In genomic region chr19:49878744-49879070, GRCh38 we compare ENCODE assay signal across 10 cellular contexts. TPM values are rescaled to one million over a fixed set of nuclear protein-coding genes. Genes with fewer than 3 reads are reported as not detected.
DNase-seq lines count a peak whose midpoint lies in the region; ATAC-seq and TF ChIP-seq lines count a peak whose summit lies in the region.
"Had no signal": no experiment of that assay in that cellular context is flagged by ENCODE, and none has a peak within 500 bp of the region (broad histone marks: within the 10 kb centered on the region; RNA-seq: fewer than 3 reads in every experiment).

No MANE protein-coding gene starts in this region.

- WGBS in thyroid gland, 2 donors, result 88 to 90% methylated on average over 9 of the region's 9 CpGs

- H3K9ac ChIP-seq in DND-41 (ENCODE audit: low read depth, low read length), result peak overlapping the region; percentile 93; the same call in 1 of the 2 replicates
- H3K9ac ChIP-seq in rectal smooth muscle tissue (ENCODE audit: low read length), result no peak overlapping the region

- no peaks in the 10 kb centered on the region for H3K9me3 ChIP-seq in DND-41 (ENCODE audit: insufficient read depth, low read length, severe bottlenecking)
- no peaks in the 10 kb centered on the region for H3K9me3 ChIP-seq in OCI-LY7 (ENCODE audit: low read length)
- no peaks in the 10 kb centered on the region for H3K9me3 ChIP-seq in thyroid gland

- H3K36me3 ChIP-seq in DND-41 (ENCODE audit: insufficient read depth, low read length) (peaks cover 54% of the 10 kb centered on the region), OCI-LY7 (ENCODE audit: insufficient read depth, low read length) (peaks cover 26% of the 10 kb centered on the region), rectal smooth muscle tissue (ENCODE audit: control insufficient read depth, insufficient read depth, low read length) (peaks cover 39% of the 10 kb centered on the region), thyroid gland (peaks cover 37 to 45% of the 10 kb centered on the region in 2 donors)

- POLR2A ChIA-PET in OCI-LY7 (lab: Charles Lee), result no interaction called here

- H3K9me2 ChIP-seq in OCI-LY7 (ENCODE audit: insufficient read depth, low read length), result no peaks in the 10 kb centered on the region

- H3K4me2 ChIP-seq in DND-41 (ENCODE audit: insufficient read depth, low read length) (peak overlapping the region; percentile 98), OCI-LY7 (ENCODE audit: low read length) (peak overlapping the region; percentile 98)

- TF ChIP-seq CTCF in DND-41 (IDR thresholded peaks at IDR 0.05; ENCODE audit: borderline replicate concordance, extremely low read depth, low read length, poor library complexity, severe bottlenecking), result no peak
- TF ChIP-seq CTCF in OCI-LY7 (conservative IDR thresholded peaks at IDR 0.05; ENCODE audit: low read length), result no peak
- no peak for TF ChIP-seq CTCF in fibroblast of mammary gland (conservative IDR thresholded peaks at IDR 0.05; ENCODE audit: control insufficient read depth, insufficient read depth, low read depth, low read length)
- TF ChIP-seq CTCF in GM13976 (IDR thresholded peaks at IDR 0.05; ENCODE audit: borderline replicate concordance, control extremely low read depth, extremely low read depth, insufficient read depth, missing control alignments), result no peak
- TF ChIP-seq CTCF in thyroid gland (IDR thresholded peaks at IDR 0.05), result no peak

- TF ChIP-seq POLR2A in thyroid gland (IDR thresholded peaks at IDR 0.05), result no peak

- peaks cover 39% of the 10 kb centered on the region for H3K79me2 ChIP-seq in DND-41 (ENCODE audit: insufficient read depth, low read length)
- peaks cover 13% of the 10 kb centered on the region; the same call in 1 of the 2 replicates for H3K79me2 ChIP-seq in OCI-LY7 (ENCODE audit: insufficient read depth, low read depth, low read length)

- H4K20me1 ChIP-seq in DND-41 (ENCODE audit: insufficient read depth, low read length) (no peaks in the 10 kb centered on the region; the same call in 1 of the 2 replicates), OCI-LY7 (ENCODE audit: insufficient read depth, low read length) (no peaks in the 10 kb centered on the region)

- CTCF ChIA-PET in OCI-LY7 (lab: Charles Lee; ENCODE audit: unreplicated experiment), result no interaction called here

- H3K4me1 ChIP-seq in DND-41 (ENCODE audit: insufficient read depth, low read length), result peaks cover 35% of the 10 kb centered on the region
- peaks cover 28% of the 10 kb centered on the region for H3K4me1 ChIP-seq in OCI-LY7 (ENCODE audit: insufficient read depth, low read length, poor library complexity, severe bottlenecking)
- peaks cover 10% of the 10 kb centered on the region for H3K4me1 ChIP-seq in rectal smooth muscle tissue (ENCODE audit: control insufficient read depth, insufficient read depth, low read length)
- H3K4me1 ChIP-seq in thyroid gland, result peaks cover 15 to 19% of the 10 kb centered on the region in 2 donors

- ATAC-seq in DND-41 (ENCODE audit: insufficient read depth, low read depth), result no peak

- no peaks in the 10 kb centered on the region for H3K27me3 ChIP-seq in DND-41 (ENCODE audit: insufficient read depth, low read length, poor library complexity)
- H3K27me3 ChIP-seq in rectal smooth muscle tissue (ENCODE audit: control insufficient read depth, insufficient read depth, low read length), result no peaks in the 10 kb centered on the region
- H3K27me3 ChIP-seq in thyroid gland, result no peaks in the 10 kb centered on the region

- no TSS peak for BruUV-seq in OCI-LY7 (replicated peaks; lab: Mats Ljungman, UMichigan)

- in situ Hi-C loops in GM13976 (cut with MboI; ENCODE audit: low sequenced_read_pairs, unreplicated experiment), result no loop called here

- H3K4me3 ChIP-seq in DND-41 (ENCODE audit: low read depth in 1 of 2, low read length in 2 of 2) (peak overlapping the region in 1 of 2 experiments; percentile 86; a peak in 2 of 4 replicates), OCI-LY7 (ENCODE audit: low read depth, low read length, poor library complexity, severe bottlenecking) (peak overlapping the region; percentile 90), fibroblast of mammary gland (ENCODE audit: control insufficient read depth, low read depth, low read length) (peak overlapping the region; percentile 98), rectal smooth muscle tissue (ENCODE audit: low read length) (peak overlapping the region; percentile 95), thyroid gland (replicated peaks in 1 of 3) (no peak overlapping the region)

- H3K27ac ChIP-seq in DND-41 (ENCODE audit: low read length) (peak overlapping the region; percentile 99), OCI-LY7 (ENCODE audit: low read depth, low read length, poor library complexity, severe bottlenecking) (no peak overlapping the region), rectal smooth muscle tissue (ENCODE audit: low read depth, low read length) (no peak overlapping the region), thyroid gland (no peak overlapping the region)

- H2AFZ ChIP-seq in DND-41 (ENCODE audit: low read depth, low read length), result no peak overlapping the region
- H2AFZ ChIP-seq in OCI-LY7 (ENCODE audit: low read length), result no peak overlapping the region

- intact Hi-C loops in OCI-LY7 (cut with micrococcal nuclease; ENCODE audit: unreplicated experiment), result loop anchor here (5.0 kb wide), 1 partner anchor 286 kb away; the partner anchor contains the start of gene PRR12
- intact Hi-C loops in thyroid gland (cut with DNase I), result loop anchor here (10.0 kb wide), 1 partner anchor 114 kb away; the partner anchor contains the start of genes AP2A1 and TSKS

- DNase-seq in DND-41 (no peak), OCI-LY7 (ENCODE audit: low spot score) (no peak), fibroblast of mammary gland (ENCODE audit: low read depth) (no peak), activated T-cell treated with anti-CD3 and anti-CD28 coated beads for 4 hours (no peak), GM13976 (ENCODE audit: low spot score) (no peak), thyroid gland (no peak), hypothalamus (lab: John Stamatoyannopoulos, UW) (no peak)
- DNase-seq: caudate nucleus, NCI-H1436 treated with DMSO at 0.1 percent for 48 hours had no signal

RNA-seq across cellular contexts. Expression of gene TBC1D17, which starts 1.2 kb away (rescaled TPM):
- 7.9 and 8.0 TPM in 2 replicates for total RNA-seq in OCI-LY7 (2014; rRNA removed; shearing (Covaris generic))
- total RNA-seq in OCI-LY7 (2022) (24.0 and 31.1 TPM in 2 replicates), thyroid gland (10 to 100 TPM; 28.5 to 41.9 (median 39.7) TPM)

RNA-seq across cellular contexts. Expression of gene AKT1S1, which starts 1.6 kb away (rescaled TPM):
- 7.3 TPM in 2 replicates for total RNA-seq in OCI-LY7 (2014; rRNA removed; shearing (Covaris generic))
- total RNA-seq in OCI-LY7 (2022), result 19.8 and 21.2 TPM in 2 replicates
- 10 to 100 TPM; 16.7 to 26.0 (median 21.5) TPM for total RNA-seq in thyroid gland

RNA-seq across cellular contexts. Expression of gene PNKP, which starts 11.3 kb away (rescaled TPM):
- total RNA-seq in OCI-LY7 (2014; rRNA removed; shearing (Covaris generic)), result 65.4 and 90.9 TPM in 2 replicates
- total RNA-seq in OCI-LY7 (2022) (118 and 140 TPM in 2 replicates), thyroid gland (100 to 1,000 TPM in 1 of 4 donors, 10 to 100 TPM in 3; 54.6 to 124 (median 84.3) TPM)

RNA-seq across cellular contexts. Expression of gene IL4I1, which starts 18.0 kb away (rescaled TPM):
- 0.25 and 0.39 TPM in 2 replicates for total RNA-seq in OCI-LY7 (2014; rRNA removed; shearing (Covaris generic))
- total RNA-seq in OCI-LY7 (2022) (1.7 and 1.8 TPM in 2 replicates), thyroid gland (under 1 TPM in 1 of 4 donors, not detected in 3; 0.83 TPM)

RNA-seq across cellular contexts. Expression of gene PTOV1, which starts 27.7 kb away (rescaled TPM):
- 101 and 124 TPM in 2 replicates for total RNA-seq in OCI-LY7 (2014; rRNA removed; shearing (Covaris generic))
- total RNA-seq in OCI-LY7 (2022) (105 and 114 TPM in 2 replicates), thyroid gland (100 to 1,000 TPM in 2 of 4 donors, 10 to 100 TPM in 2; 88.3 to 148 (median 98.9) TPM)

Comparison
In these comparisons a context has a peak if more than half of its experiments do, and no peak if none do; other contexts are left out.
1. H3K4me3 ChIP-seq: peak in OCI-LY7 (single experiment), fibroblast of mammary gland (single experiment) and rectal smooth muscle tissue (single experiment); none in thyroid gland (0 of 3).